8 cellular contexts compared by ENCODE assay signal in the genomic region with DNA sequence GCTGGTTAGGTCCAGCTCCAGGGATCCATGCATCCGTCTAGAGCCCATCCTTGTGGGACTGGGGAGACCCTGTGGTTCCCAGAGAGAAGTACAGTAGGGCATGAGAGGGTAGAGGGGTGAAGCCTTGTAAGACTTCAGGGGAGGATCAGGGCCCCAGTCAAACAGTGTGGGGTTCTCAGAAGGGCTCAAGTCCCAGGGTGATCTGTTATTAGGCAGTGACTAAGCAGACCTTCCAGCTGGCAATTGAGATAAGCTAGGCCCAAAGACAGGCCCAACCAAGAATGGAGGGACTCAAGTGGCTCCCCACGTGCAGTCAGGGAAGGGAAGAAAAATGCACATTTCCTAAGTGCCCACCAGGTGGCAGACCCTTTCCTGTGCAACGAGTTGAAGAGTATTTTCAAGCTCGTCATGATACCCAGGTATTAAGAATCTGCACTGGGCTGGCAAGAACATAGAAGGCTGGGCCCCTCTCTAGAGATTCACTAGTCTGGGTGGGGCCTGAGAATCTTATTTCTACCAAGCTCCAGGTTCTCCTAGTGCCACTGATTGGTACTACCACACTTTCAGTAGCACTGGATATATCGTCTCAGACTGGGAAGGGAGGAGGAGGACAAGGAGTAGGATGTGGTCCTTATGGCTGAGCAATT.
DNase-seq lines count a peak whose midpoint lies in the region; ATAC-seq, FAIRE-seq and TF ChIP-seq lines count a peak whose summit lies in the region.

No MANE protein-coding gene starts in this region.

- CTCF ChIA-PET in H1 (lab: Charles Lee; ENCODE audit: partially characterized antibody): interaction anchor here (0.6 to 4.7 kb wide), 51 partner anchors 9 to 1621 kb away, joined by 3 to 58 read pairs (median 4); no protein-coding TSS in a partner anchor

- H3K23ac ChIP-seq in H1 (ENCODE audit: insufficient read length) (no peak overlapping the region), mesenchymal stem cell (ENCODE audit: low read length in 2 of 2) (no peak overlapping the region)

- H2AK5ac ChIP-seq in H1 (ENCODE audit: low read depth, low read length) (no peak overlapping the region; the same call in 1 of the 2 replicates), mesenchymal stem cell (ENCODE audit: low read length, severe bottlenecking) (peak overlapping the region; percentile 40)

- H4K8ac ChIP-seq in H1 (ENCODE audit: extremely low read depth, insufficient read depth, low read length) (no peak overlapping the region), mesenchymal stem cell (ENCODE audit: low read length) (peak overlapping the region; percentile 8)

- no peaks in the 10 kb centered on the region for H3K23me2 ChIP-seq in H1 (ENCODE audit: low read depth, low read length)

- H2BK12ac ChIP-seq in H1 (ENCODE audit: low read depth, low read length) (no peak overlapping the region), mesenchymal stem cell (ENCODE audit: low read length in 2 of 2) (peak overlapping the region; percentile 37 to 59)

- intact Hi-C loops in tibial artery (cut with DNase I; ENCODE audit: low total_unique reads): no loop called here

- peak; percentile 80 for FAIRE-seq in H1 (lab: Jason Lieb, UNC)

- ATAC-seq in GM21576 (IDR thresholded peaks at IDR 0.05; ENCODE audit: unreplicated experiment): peak; percentile 79

- H3K14ac ChIP-seq in H1 (ENCODE audit: insufficient read length): no peak overlapping the region
- H3K14ac ChIP-seq in mesenchymal stem cell (ENCODE audit: low read length in 2 of 2): no peak overlapping the region

- no peak for TF ChIP-seq EP300 in H1 (IDR thresholded peaks at IDR 0.05; ENCODE audit: borderline replicate concordance in 1 of 2, low read depth in 2 of 2, low read length in 2 of 2)

- no peak overlapping the region for H3K9ac ChIP-seq in H1 (replicated peaks in 1 of 4; ENCODE audit: extremely low read depth in 1 of 4, low read depth in 3 of 4, low read length in 3 of 4)
- H3K9ac ChIP-seq in mesenchymal stem cell (ENCODE audit: low read length): peak overlapping the region; percentile 70

- no peak overlapping the region for H2BK120ac ChIP-seq in H1 (replicated peaks; ENCODE audit: low read depth, low read length)
- H2BK120ac ChIP-seq in mesenchymal stem cell (ENCODE audit: low read depth, low read length): no peak overlapping the region

- no peaks in the 10 kb centered on the region for H3K79me1 ChIP-seq in H1 (ENCODE audit: low read depth, low read length)
- no peaks in the 10 kb centered on the region for H3K79me1 ChIP-seq in mesenchymal stem cell (replicated peaks; ENCODE audit: low read length, poor library complexity, severe bottlenecking)

- no peak overlapping the region for H2BK20ac ChIP-seq in H1 (ENCODE audit: low read length)

- H3K4ac ChIP-seq in H1 (replicated peaks; ENCODE audit: insufficient read length, low read depth, low read length) (no peak overlapping the region), mesenchymal stem cell (ENCODE audit: low read depth in 1 of 2, low read length in 2 of 2) (peak overlapping the region in 1 of 2 experiments; percentile 1)

- H3K56ac ChIP-seq in H1 (replicated peaks; ENCODE audit: insufficient read length, low read depth, low read length): no peak overlapping the region

- POLR2A ChIA-PET in H1 (lab: Charles Lee; ENCODE audit: partially characterized antibody): interaction anchor here (1.4 kb wide), 1 partner anchor 269 kb away, joined by 4 read pairs; a partner anchor contains a TSS

- no peaks in the 10 kb centered on the region for H3K9me3 ChIP-seq in H1 (ENCODE audit: insufficient read depth in 2 of 2, low read depth in 1 of 2, low read length in 1 of 2)
- no peaks in the 10 kb centered on the region for H3K9me3 ChIP-seq in mesenchymal stem cell (ENCODE audit: control insufficient read depth, low read length)
- no peaks in the 10 kb centered on the region for H3K9me3 ChIP-seq in tibial artery

- H4K5ac ChIP-seq in H1 (ENCODE audit: insufficient read length, low read depth, low read length): no peak overlapping the region

- H2BK15ac ChIP-seq in H1 (ENCODE audit: low read length) (no peak overlapping the region), mesenchymal stem cell (ENCODE audit: low read depth, poor library complexity, severe bottlenecking) (no peak overlapping the region)

- H3K79me2 ChIP-seq in H1 (ENCODE audit: control insufficient read depth in 1 of 2, insufficient read depth in 2 of 2, low read length in 2 of 2): no peaks in the 10 kb centered on the region

- H2BK5ac ChIP-seq in H1 (ENCODE audit: low read depth, low read length) (no peak overlapping the region), mesenchymal stem cell (ENCODE audit: low read depth, low read length, poor library complexity, severe bottlenecking) (no peak overlapping the region)

- WGBS in H1 (ENCODE audit: extremely low coverage in 1 of 2, insufficient coverage in 1 of 2, insufficient read length in 1 of 2, insufficient replicate concordance in 2 of 2, low coverage in 1 of 2, low lambda C conversion rate in 2 of 2, missing lambda C conversion rate in 1 of 2), 2 experiments: 63% methylated on average over 5 of the region's 5 CpGs; no CpG with 5 or more reads in 1 of the 2 experiments
- WGBS in mesenchymal stem cell: 46% methylated on average over 5 of the region's 5 CpGs

- DNase-seq in SHP77 (lab: John Stamatoyannopoulos, UW) (peak; percentile 2 to 33), SHP77 treated with DMSO at 0.1 percent for 48 hours (lab: John Stamatoyannopoulos, UW) (no peak), HT-29 (ENCODE audit: low spot score) (peak; percentile 59), SK-N-DZ (ENCODE audit: low spot score) (peak; percentile 56), H1 (ENCODE audit: low read depth in 1 of 2, low spot score in 2 of 2) (peak; percentile 9 to 65), mesenchymal stem cell (peak; percentile 69), tibial artery (no peak)

- no peaks in the 10 kb centered on the region for H3K36me3 ChIP-seq in H1 (ENCODE audit: control insufficient read depth in 2 of 4, insufficient read depth in 4 of 4, low read length in 3 of 4)
- H3K36me3 ChIP-seq in mesenchymal stem cell (ENCODE audit: control insufficient read depth in 1 of 2, insufficient read depth in 2 of 2, low read depth in 1 of 2, low read length in 2 of 2): no peaks in the 10 kb centered on the region
- H3K36me3 ChIP-seq in tibial artery: no peaks in the 10 kb centered on the region

- H2AFZ ChIP-seq in H1 (ENCODE audit: low read length): peak overlapping the region; percentile 65; the same call in 1 of the 2 replicates
- H2AFZ ChIP-seq in mesenchymal stem cell (ENCODE audit: low read depth, low read length): no peak overlapping the region

- H3K18ac ChIP-seq in H1 (ENCODE audit: extremely low read depth, low read length): peak overlapping the region; percentile 40
- H3K18ac ChIP-seq in mesenchymal stem cell (ENCODE audit: low read depth in 1 of 2, low read length in 2 of 2): peak overlapping the region; percentile 18 to 57

- TF ChIP-seq RAD21 in H1 (IDR thresholded peaks at IDR 0.05 in 1 of 2, conservative IDR thresholded peaks at IDR 0.05 in 1 of 2; ENCODE audit: low read depth in 2 of 2, low read length in 2 of 2): peak; percentile 65 to 74

- H3K27ac ChIP-seq in H1 (ENCODE audit: low read depth, low read length) (no peak overlapping the region), mesenchymal stem cell (ENCODE audit: low read length, poor library complexity, severe bottlenecking) (no peak overlapping the region), tibial artery (peak overlapping the region; percentile 8 to 39)

- no peaks in the 10 kb centered on the region for H4K20me1 ChIP-seq in H1 (replicated peaks in 1 of 2; ENCODE audit: control insufficient read depth in 1 of 2, insufficient read depth in 2 of 2, low read length in 2 of 2)

- H3K4me1 ChIP-seq in H1 (replicated peaks in 1 of 4; ENCODE audit: control insufficient read depth in 3 of 4, insufficient read depth in 4 of 4, low read length in 3 of 4) (no peaks in the 10 kb centered on the region), mesenchymal stem cell (ENCODE audit: control insufficient read depth, insufficient read depth, low read depth, low read length) (peaks cover 1% of the 10 kb centered on the region), tibial artery (peaks cover 0 to 61% (median 13%) of the 10 kb centered on the region in 4 donors)

- H3K4me3 ChIP-seq in H1 (ENCODE audit: extremely low read depth in 1 of 4, insufficient read depth in 2 of 4, low read depth in 3 of 4, low read length in 4 of 4) (no peak overlapping the region), mesenchymal stem cell (ENCODE audit: insufficient read depth in 1 of 2, low read depth in 1 of 2, low read length in 2 of 2) (no peak overlapping the region), tibial artery (no peak overlapping the region)

- TF ChIP-seq CTCF in H1 (IDR thresholded peaks at IDR 0.05; ENCODE audit: control extremely low read depth in 1 of 3, insufficient read depth in 1 of 3, low read depth in 1 of 3, low read length in 3 of 3): peak; percentile 63 to 79 (median 64)
- TF ChIP-seq CTCF in tibial artery (IDR thresholded peaks at IDR 0.05): peak; percentile 54 to 61

- H3K4me2 ChIP-seq in H1 (ENCODE audit: insufficient read depth in 1 of 2, low read depth in 2 of 2, low read length in 2 of 2) (no peak overlapping the region), mesenchymal stem cell (ENCODE audit: low read length, poor library complexity, severe bottlenecking) (no peak overlapping the region)

- no peak for TF ChIP-seq POLR2A in H1 (IDR thresholded peaks at IDR 0.05; ENCODE audit: control extremely low read depth in 1 of 2, low read depth in 2 of 2, low read length in 2 of 2)

- H4K91ac ChIP-seq in H1 (replicated peaks; ENCODE audit: insufficient read length, low read length) (no peak overlapping the region), mesenchymal stem cell (ENCODE audit: low read length) (no peak overlapping the region)

- no peaks in the 10 kb centered on the region for H3K27me3 ChIP-seq in H1 (replicated peaks in 1 of 4; ENCODE audit: control insufficient read depth in 3 of 4, extremely low read depth in 1 of 4, insufficient read depth in 3 of 4, low read length in 3 of 4)
- no peaks in the 10 kb centered on the region for H3K27me3 ChIP-seq in mesenchymal stem cell (ENCODE audit: control insufficient read depth in 1 of 2, insufficient read depth in 1 of 2, low read length in 2 of 2)
- H3K27me3 ChIP-seq in tibial artery: no peaks in the 10 kb centered on the region

TF ChIP-seq in H1, 55 proteins besides CTCF, POLR2A, EP300 and RAD21 (continues in another document):
- TF ChIP-seq, protein P1, sequence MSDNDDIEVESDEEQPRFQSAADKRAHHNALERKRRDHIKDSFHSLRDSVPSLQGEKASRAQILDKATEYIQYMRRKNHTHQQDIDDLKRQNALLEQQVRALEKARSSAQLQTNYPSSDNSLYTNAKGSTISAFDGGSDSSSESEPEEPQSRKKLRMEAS (IDR thresholded peaks at IDR 0.05): peak; percentile 85; the same call in 1 of the 2 replicates
- TF ChIP-seq KDM1A (IDR thresholded peaks at IDR 0.05; ENCODE audit: borderline replicate concordance, low read length) (no peak), TAF7 (optimal IDR thresholded peaks at IDR 0.05; ENCODE audit: borderline replicate concordance, low read depth, low read length) (no peak)

Comparison
In these comparisons a context has a peak if more than half of its experiments do, and no peak if none do; other contexts are left out.
1. DNase-seq: peak in SHP77 (2 of 2), HT-29 (single experiment), SK-N-DZ (single experiment), H1 (2 of 2) and mesenchymal stem cell (single experiment); none in SHP77 treated with DMSO at 0.1 percent for 48 hours (single experiment) and tibial artery (0 of 2).
2. H3K27ac ChIP-seq: peak in tibial artery (2 of 2); none in H1 (single experiment) and mesenchymal stem cell (single experiment).